1 cellular context compared by ENCODE assay signal in the genomic region with DNA sequence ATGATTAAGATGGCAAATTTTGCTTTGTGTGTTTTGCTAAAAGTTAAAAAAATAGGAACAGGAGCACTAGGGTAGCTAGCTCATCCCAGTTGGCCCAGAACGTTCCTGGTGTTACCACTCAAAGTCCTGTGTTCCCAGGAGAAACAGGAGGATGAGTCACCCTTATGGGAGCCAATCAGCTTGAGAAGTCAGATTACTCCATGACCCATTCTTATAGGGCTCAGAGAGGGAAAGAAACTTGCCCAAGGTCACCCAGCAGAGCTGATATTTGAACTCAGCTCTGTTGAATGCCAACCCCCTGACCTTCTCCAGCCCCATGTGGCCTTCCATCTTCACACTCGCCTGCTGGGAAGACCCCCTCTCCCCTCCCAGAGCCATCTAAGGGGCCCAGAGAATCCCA.
TF ChIP-seq lines count a peak whose summit lies in the region.

No MANE protein-coding gene starts in this region.

TF ChIP-seq in IMR-90, 13 proteins besides CTCF, POLR2A, EP300 and RAD21:
- TF ChIP-seq, protein P1, sequence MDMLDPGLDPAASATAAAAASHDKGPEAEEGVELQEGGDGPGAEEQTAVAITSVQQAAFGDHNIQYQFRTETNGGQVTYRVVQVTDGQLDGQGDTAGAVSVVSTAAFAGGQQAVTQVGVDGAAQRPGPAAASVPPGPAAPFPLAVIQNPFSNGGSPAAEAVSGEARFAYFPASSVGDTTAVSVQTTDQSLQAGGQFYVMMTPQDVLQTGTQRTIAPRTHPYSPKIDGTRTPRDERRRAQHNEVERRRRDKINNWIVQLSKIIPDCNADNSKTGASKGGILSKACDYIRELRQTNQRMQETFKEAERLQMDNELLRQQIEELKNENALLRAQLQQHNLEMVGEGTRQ (IDR thresholded peaks at IDR 0.05; ENCODE audit: low read depth, low read length) = no peak
- no peak for TF ChIP-seq MAZ (IDR thresholded peaks at IDR 0.05; ENCODE audit: borderline replicate concordance, low read depth, low read length)
